ENCODE assay signal across 1 cellular context in genomic region chrX:132483523-132483922, GRCh38.
TF ChIP-seq lines count a peak whose summit lies in the region.

No MANE protein-coding gene starts in this region.

TF ChIP-seq in GM23338, 12 proteins besides CTCF, POLR2A, EP300 and RAD21 (continued from another document):
- TF ChIP-seq REST (IDR thresholded peaks at IDR 0.05; ENCODE audit: unreplicated experiment) = no peak
